In genomic region chr7:68434857-68435256, GRCh38 we compare ENCODE assay signal across 21 cellular contexts.
DNase-seq lines count a peak whose midpoint lies in the region; ATAC-seq and TF ChIP-seq lines count a peak whose summit lies in the region.
"Had no signal": no experiment of that assay in that cellular context is flagged by ENCODE, and none has a peak within 500 bp of the region (broad histone marks: within the 10 kb centered on the region; RNA-seq: fewer than 3 reads in every experiment).

No MANE protein-coding gene starts in this region.

- H3K27me3 ChIP-seq in BE2C (no peaks in the 10 kb centered on the region), trophoblast cell (ENCODE audit: insufficient read depth, low read length) (no peaks in the 10 kb centered on the region)
- H3K27me3 ChIP-seq: BLaER1 treated with 17β-estradiol and CSF1 and Interleukin-3, amounts not matched to agents 10 nM and 100 nM had no signal

- H3K9me3 ChIP-seq in BE2C (no peaks in the 10 kb centered on the region), trophoblast cell (ENCODE audit: insufficient read depth, low read depth, low read length) (no peaks in the 10 kb centered on the region)

- no peaks in the 10 kb centered on the region for H3K79me1 ChIP-seq in trophoblast cell (ENCODE audit: low read length)

- H4K91ac ChIP-seq in trophoblast cell (ENCODE audit: low read depth, low read length), result no peak overlapping the region

- no peak overlapping the region for H3K9ac ChIP-seq in trophoblast cell (ENCODE audit: low read length)
- H3K9ac ChIP-seq: BLaER1 treated with 17β-estradiol and CSF1 and Interleukin-3, amounts not matched to agents 10 nM and 100 nM had no signal

- no peaks in the 10 kb centered on the region for H3K79me2 ChIP-seq in trophoblast cell (ENCODE audit: control insufficient read depth, insufficient read depth, low read length, poor library complexity)

- no peak overlapping the region for H3K4ac ChIP-seq in trophoblast cell (ENCODE audit: low read depth, low read length)

- H3K4me1 ChIP-seq in BE2C, result no peaks in the 10 kb centered on the region
- H3K4me1 ChIP-seq in trophoblast cell (ENCODE audit: control insufficient read depth in 1 of 2, insufficient read depth in 2 of 2, low read length in 2 of 2), result peaks cover 3 to 4% of the 10 kb centered on the region in 2 experiments

- H4K8ac ChIP-seq in trophoblast cell (ENCODE audit: low read depth, low read length), result no peak overlapping the region

- TF ChIP-seq CTCF in BE2C (IDR thresholded peaks at IDR 0.05; ENCODE audit: low read depth, low read length), result no peak

- WGBS in trophoblast cell (ENCODE audit: extremely low coverage, insufficient coverage, insufficient read length), result no CpG with 5 or more reads among the region's 13 CpGs

- H2BK5ac ChIP-seq in trophoblast cell (ENCODE audit: low read depth, low read length, poor library complexity), result no peak overlapping the region

- H3K23ac ChIP-seq in trophoblast cell (ENCODE audit: low read length), result no peak overlapping the region

- H4K12ac ChIP-seq in trophoblast cell (ENCODE audit: low read depth, low read length), result no peak overlapping the region

- H2BK120ac ChIP-seq in trophoblast cell (ENCODE audit: insufficient read depth, low read length, poor library complexity), result no peak overlapping the region

- H2BK12ac ChIP-seq in trophoblast cell (ENCODE audit: low read length), result no peak overlapping the region

- H3K14ac ChIP-seq in trophoblast cell (ENCODE audit: low read length), result no peak overlapping the region

- no peak overlapping the region for H3K27ac ChIP-seq in trophoblast cell (ENCODE audit: low read depth, low read length)
- H3K27ac ChIP-seq: BLaER1 treated with 17β-estradiol and CSF1 and Interleukin-3, amounts not matched to agents 10 nM and 100 nM; HL-60; RWPE1 had no signal

- H3K4me2 ChIP-seq in trophoblast cell (ENCODE audit: low read length), result no peak overlapping the region

- no peak overlapping the region for H2AFZ ChIP-seq in trophoblast cell (ENCODE audit: insufficient read depth, low read length, poor library complexity)

- no peaks in the 10 kb centered on the region for H3K36me3 ChIP-seq in BE2C
- H3K36me3 ChIP-seq in trophoblast cell (ENCODE audit: control insufficient read depth in 1 of 2, insufficient read depth in 2 of 2, low read length in 2 of 2), result no peaks in the 10 kb centered on the region
- H3K36me3 ChIP-seq: BLaER1 treated with 17β-estradiol and CSF1 and Interleukin-3, amounts not matched to agents 10 nM and 100 nM had no signal

- H3K18ac ChIP-seq in trophoblast cell (ENCODE audit: low read length), result no peak overlapping the region

- DNase-seq in BE2C (peak; percentile 64), RPMI8226 (peak; percentile 82), islet precursor cell (peak; percentile 53), trophoblast cell (no peak)
- DNase-seq in stimulated activated CD4-positive, alpha-beta T cell treated with anti-CD3 and anti-CD28 coated beads, Interleukin-12 subunit alpha, Interleukin-12 subunit beta, amount 100 ng/mL, for 4 hours, result no peak
- DNase-seq: CD4-positive, alpha-beta T cell; DMS53; GDM1; NCI-H1048; NCI-H1417; NCI-H1694; NCI-H2029 treated with DMSO at 0.1 percent for 48 hours; NCI-H2227 treated with DMSO at 0.1 percent for 48 hours; NCI-H69 had no signal

- ATAC-seq in GM18519 (IDR thresholded peaks at IDR 0.05; ENCODE audit: low FRiP score, unreplicated experiment), result no peak
- ATAC-seq in GM21360 (IDR thresholded peaks at IDR 0.05; ENCODE audit: unreplicated experiment), result no peak
- ATAC-seq: GM12878, SK-N-SH treated with all-trans-retinoic acid at 6 μM for 48 hours had no signal

- H3K4me3 ChIP-seq in BE2C (ENCODE audit: low read depth, low read length) (0 out of 2 replicates have a peak overlapping the region, but pooled peaks have one; percentile 9), trophoblast cell (ENCODE audit: low read depth, low read length) (peak overlapping the region; percentile 16)
- H3K4me3 ChIP-seq: BLaER1 treated with 17β-estradiol and CSF1 and Interleukin-3, amounts not matched to agents 10 nM and 100 nM; GM12878 had no signal

- H2AK5ac ChIP-seq in trophoblast cell (ENCODE audit: low read length), result no peak overlapping the region

Comparison
In these comparisons a context has a peak if more than half of its experiments do, and no peak if none do; other contexts are left out.
1. DNase-seq: peak in BE2C (single experiment), RPMI8226 (single experiment) and islet precursor cell (single experiment); none in trophoblast cell (0 of 2) and stimulated activated CD4-positive, alpha-beta T cell treated with anti-CD3 and anti-CD28 coated beads, Interleukin-12 subunit alpha, Interleukin-12 subunit beta, amount 100 ng/mL, for 4 hours (single experiment).